In genomic region chr17:42667088-42667951, GRCh38 we compare ENCODE assay signal across 9 cellular contexts. TPM values are rescaled to one million over a fixed set of nuclear protein-coding genes. Genes with fewer than 3 reads are reported as not detected.
A peak's percentile ranks its signal among the peaks of the same experiment; 100 is the strongest.
DNase-seq lines count a peak whose midpoint lies in the region; ATAC-seq, FAIRE-seq and TF ChIP-seq lines count a peak whose summit lies in the region.
"Had no signal": no experiment of that assay in that cellular context is flagged by ENCODE, and none has a peak within 500 bp of the region (broad histone marks: within the 10 kb centered on the region; RNA-seq: fewer than 3 reads in every experiment).

No MANE protein-coding gene starts in this region.

- CTCF ChIA-PET in GM10248 (lab: Yijun Ruan, JAX) (interaction anchor here (0.7 to 3.6 kb wide), 7 partner anchors 9 to 97 kb away, joined by 3 to 10 read pairs (median 5); partner anchors contain the start of genes PLEKHH3, PSMC3IP and TUBG2), T-cell (lab: Charles Lee) (interaction anchor here in 1 of 2 donors (0.6 kb wide), 1 partner anchor 76 kb away, joined by 3 read pairs; no protein-coding TSS in a partner anchor)

- TF ChIP-seq CTCF in DND-41 (IDR thresholded peaks at IDR 0.05; ENCODE audit: borderline replicate concordance, extremely low read depth, low read length, poor library complexity, severe bottlenecking) (no peak), fibroblast of pulmonary artery (IDR thresholded peaks at IDR 0.05; ENCODE audit: low read length, missing control alignments) (no peak), GM10248 (IDR thresholded peaks at IDR 0.05; ENCODE audit: control extremely low read depth, extremely low read depth, low read depth, missing control alignments) (no peak), D721Med (IDR thresholded peaks at IDR 0.05; ENCODE audit: insufficient read depth, missing control alignments) (no peak)

- H3K4me1 Mint-ChIP-seq in T-cell: peaks cover 14 to 30% (median 20%) of the 10 kb centered on the region in 3 donors

- H4K20me1 ChIP-seq in DND-41 (ENCODE audit: insufficient read depth, low read length): no peaks in the 10 kb centered on the region

- H3K27me3 ChIP-seq in DND-41 (ENCODE audit: insufficient read depth, low read length, poor library complexity) (no peaks in the 10 kb centered on the region), SJSA1 (replicated peaks) (no peaks in the 10 kb centered on the region)

- H3K79me2 ChIP-seq in DND-41 (ENCODE audit: insufficient read depth, low read length): no peaks in the 10 kb centered on the region

- no peak overlapping the region for H3K27ac Mint-ChIP-seq in T-cell
- H3K27ac Mint-ChIP-seq: activated T-helper 17 cell treated with anti-CD3 and anti-CD28 coated beads, Interleukin-2, amount 50 U/mL, for 72 hours had no signal

- no peak overlapping the region for H3K4me2 ChIP-seq in DND-41 (ENCODE audit: insufficient read depth, low read length)

- no peak overlapping the region for H3K4me3 Mint-ChIP-seq in T-cell
- H3K4me3 Mint-ChIP-seq: activated T-helper 17 cell treated with anti-CD3 and anti-CD28 coated beads, Interleukin-2, amount 50 U/mL, for 72 hours had no signal

- no peak for DNase-seq in DND-41
- peak; percentile 63 to 71 for DNase-seq in SJSA1 (ENCODE audit: low read depth in 1 of 2, low spot score in 2 of 2)
- peak; percentile 76 for DNase-seq in fibroblast of pulmonary artery (ENCODE audit: low read depth)
- peak; percentile 78 for DNase-seq in posterior vena cava (ENCODE audit: low spot score)
- no peak for DNase-seq in GM10248 (ENCODE audit: extremely low spot score)
- DNase-seq in D721Med (ENCODE audit: insufficient read length, low spot score): no peak
- DNase-seq in T-cell: no peak

- FAIRE-seq in D721Med (lab: Jason Lieb, UNC): no peak

- POLR2A ChIA-PET in GM10248 (lab: Yijun Ruan, JAX) (no interaction called here), T-cell (lab: Charles Lee) (interaction anchor here in 1 of 2 donors (0.6 kb wide), 1 partner anchor 420 kb away, joined by 4 read pairs; no protein-coding TSS in a partner anchor)

- peaks cover 20% of the 10 kb centered on the region for H3K36me3 Mint-ChIP-seq in T-cell

- no peak overlapping the region for H3K9ac ChIP-seq in DND-41 (ENCODE audit: low read depth, low read length)

- peaks cover 6 to 18% of the 10 kb centered on the region in 2 donors for H3K27me3 Mint-ChIP-seq in T-cell

- ATAC-seq in DND-41 (ENCODE audit: insufficient read depth, low read depth) (0 out of 3 replicates have a peak, but pooled peaks have one; percentile 17), T-cell (replicated peaks in 1 of 4) (no peak), GM18519 (IDR thresholded peaks at IDR 0.05; ENCODE audit: low FRiP score, unreplicated experiment) (no peak)
- ATAC-seq: activated T-helper 17 cell treated with anti-CD3 and anti-CD28 coated beads, Interleukin-2, amount 50 U/mL, for 72 hours had no signal

- H2AFZ ChIP-seq in DND-41 (ENCODE audit: low read depth, low read length): no peak overlapping the region

- H3K4me3 ChIP-seq in DND-41 (ENCODE audit: low read depth in 1 of 2, low read length in 2 of 2) (no peak overlapping the region), SJSA1 (no peak overlapping the region), fibroblast of pulmonary artery (replicated peaks; ENCODE audit: low read depth, low read length) (no peak overlapping the region)

- intact Hi-C loops in posterior vena cava (cut with DNase I): no loop called here

- H3K9me3 ChIP-seq in DND-41 (ENCODE audit: insufficient read depth, low read length, severe bottlenecking): no peaks in the 10 kb centered on the region
- H3K9me3 ChIP-seq in SJSA1 (replicated peaks): no peaks in the 10 kb centered on the region

- no peaks in the 10 kb centered on the region for H3K9me3 Mint-ChIP-seq in T-cell
- H3K9me3 Mint-ChIP-seq: activated T-helper 17 cell treated with anti-CD3 and anti-CD28 coated beads, Interleukin-2, amount 50 U/mL, for 72 hours had no signal

- peaks cover 42% of the 10 kb centered on the region for H3K36me3 ChIP-seq in DND-41 (ENCODE audit: insufficient read depth, low read length)
- peaks cover 15% of the 10 kb centered on the region for H3K36me3 ChIP-seq in SJSA1

- H3K4me1 ChIP-seq in DND-41 (ENCODE audit: insufficient read depth, low read length) (no peaks in the 10 kb centered on the region), SJSA1 (replicated peaks) (peaks cover 15% of the 10 kb centered on the region)

- H3K27ac ChIP-seq in DND-41 (ENCODE audit: low read length): no peak overlapping the region
- no peak overlapping the region for H3K27ac ChIP-seq in SJSA1

RNA-seq across cellular contexts. Expression of gene TUBG2, which starts 8.2 kb away (rescaled TPM):
- 0.92 and 3.5 TPM in 2 replicates for total RNA-seq in SJSA1 (2014; rRNA removed; shearing (Covaris generic))
- total RNA-seq in posterior vena cava (10 to 100 TPM; 17.9 to 19.8 TPM), T-cell (10 to 100 TPM; 13.7 to 22.3 (median 20.5) TPM)

RNA-seq across cellular contexts. Expression of gene PLEKHH3, which starts 9.5 kb away (rescaled TPM):
- total RNA-seq in SJSA1 (2014; rRNA removed; shearing (Covaris generic)): 3.8 and 8.8 TPM in 2 replicates
- total RNA-seq in posterior vena cava: 10 to 100 TPM; 22.2 to 24.8 TPM
- 1 to 10 TPM in 1 of 5 donors, under 1 TPM in 4; 0.13 to 2.5 (median 0.58) TPM for total RNA-seq in T-cell

RNA-seq across cellular contexts. Expression of gene CCR10, which starts 14.3 kb away (rescaled TPM):
- not detected in 2 replicates for total RNA-seq in SJSA1 (2014; rRNA removed; shearing (Covaris generic))
- total RNA-seq in posterior vena cava (1 to 10 TPM; 1.7 to 2.5 TPM), T-cell (1 to 10 TPM in 4 of 5 donors, under 1 TPM in 1; 0.53 to 7.8 (median 1.3) TPM)

RNA-seq across cellular contexts. Expression of gene CNTNAP1, which starts 15.0 kb away (rescaled TPM):
- total RNA-seq in SJSA1 (2014; rRNA removed; shearing (Covaris generic)): 0.34 and 1.1 TPM in 2 replicates
- total RNA-seq in posterior vena cava (10 to 100 TPM; 11.0 to 24.8 TPM), T-cell (10 to 100 TPM in 1 of 5 donors, 1 to 10 TPM in 4; 2.2 to 18.3 (median 3.0) TPM)

RNA-seq across cellular contexts. Expression of gene TUBG1, which starts 57.8 kb away (rescaled TPM):
- total RNA-seq in SJSA1 (2014; rRNA removed; shearing (Covaris generic)): 45.5 and 81.4 TPM in 2 replicates
- total RNA-seq in posterior vena cava: 10 to 100 TPM; 32.9 to 39.9 TPM
- 10 to 100 TPM in 3 of 5 donors, 1 to 10 TPM in 2; 6.5 to 18.9 (median 16.2) TPM for total RNA-seq in T-cell

Comparison
In these comparisons a context has a peak if more than half of its experiments do, and no peak if none do; other contexts are left out.
1. DNase-seq: peak in SJSA1 (2 of 2), fibroblast of pulmonary artery (single experiment) and posterior vena cava (single experiment); none in DND-41 (single experiment), GM10248 (single experiment), D721Med (single experiment) and T-cell (0 of 34).